In the genomic region with DNA sequence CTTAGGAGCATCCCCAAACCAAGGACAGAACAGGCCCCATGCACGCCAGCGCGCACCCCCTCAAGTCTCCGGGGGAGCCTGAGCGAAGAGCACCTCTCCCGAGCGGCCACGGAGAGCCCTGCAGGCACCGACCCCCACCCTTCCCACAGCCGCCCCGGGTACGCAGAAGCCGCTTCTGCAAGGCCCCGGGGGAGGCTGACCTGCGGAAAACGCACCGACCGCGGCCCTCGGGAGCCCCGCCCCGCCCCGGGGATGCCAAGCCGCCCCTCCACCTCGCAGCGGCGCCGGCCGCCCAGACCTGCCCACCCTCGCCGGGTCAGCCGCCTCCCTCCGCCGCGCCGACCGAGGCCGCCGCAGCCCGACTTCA, we compare ENCODE assay signal across 8 cellular contexts.
DNase-seq lines count a peak whose midpoint lies in the region; ATAC-seq and TF ChIP-seq lines count a peak whose summit lies in the region.

No MANE protein-coding gene starts in this region.

- H3K9me3 ChIP-seq in SK-N-MC (ENCODE audit: low read depth, low read length): no peaks in the 10 kb centered on the region

- no peak for TF ChIP-seq CTCF in fibroblast of mammary gland (conservative IDR thresholded peaks at IDR 0.05; ENCODE audit: control insufficient read depth, insufficient read depth, low read depth, low read length)
- TF ChIP-seq CTCF in retinal pigment epithelial cell (conservative IDR thresholded peaks at IDR 0.05; ENCODE audit: low read depth, low read length): no peak

- DNase-seq in CMK (ENCODE audit: low read depth) (peak; percentile 5), SK-N-MC (ENCODE audit: low read depth, low spot score) (no peak), fibroblast of mammary gland (ENCODE audit: low read depth) (no peak), retinal pigment epithelial cell (ENCODE audit: low read depth) (no peak), NCI-H2227 (lab: John Stamatoyannopoulos, UW; ENCODE audit: unreplicated experiment) (no peak)

- no peak overlapping the region for H3K27ac ChIP-seq in SK-N-MC

- H3K4me3 ChIP-seq in SK-N-MC (peak overlapping the region; percentile 85), fibroblast of mammary gland (ENCODE audit: control insufficient read depth, low read depth, low read length) (peak overlapping the region; percentile 87), retinal pigment epithelial cell (ENCODE audit: low read length) (peak overlapping the region; percentile 88)

- ATAC-seq in GM21786 (IDR thresholded peaks at IDR 0.05; ENCODE audit: unreplicated experiment): peak; percentile 34
- ATAC-seq in GM18520 (IDR thresholded peaks at IDR 0.05; ENCODE audit: unreplicated experiment): no peak
- ATAC-seq in GM18909 (IDR thresholded peaks at IDR 0.05; ENCODE audit: poor library complexity, unreplicated experiment): no peak

- no peaks in the 10 kb centered on the region for H3K36me3 ChIP-seq in SK-N-MC (ENCODE audit: insufficient read depth, low read length)

- peak overlapping the region; percentile 70 for H3K9ac ChIP-seq in SK-N-MC (ENCODE audit: insufficient read length)
